ENCODE assay signal across 2 cellular contexts in genomic region chr1:16626409-16626983, GRCh38. TPM values are rescaled to one million over a fixed set of nuclear protein-coding genes. Genes with fewer than 3 reads are reported as not detected.
"Had no signal": no experiment of that assay in that cellular context is flagged by ENCODE, and none has a peak within 500 bp of the region (broad histone marks: within the 10 kb centered on the region; RNA-seq: fewer than 3 reads in every experiment).

No MANE protein-coding gene starts in this region.

RNA-seq across cellular contexts. Expression of gene RNU1-3, which starts 40.3 kb away (rescaled TPM):
- polyA plus RNA-seq: cardiac muscle cell, ovary had no signal
